In the genomic region with DNA sequence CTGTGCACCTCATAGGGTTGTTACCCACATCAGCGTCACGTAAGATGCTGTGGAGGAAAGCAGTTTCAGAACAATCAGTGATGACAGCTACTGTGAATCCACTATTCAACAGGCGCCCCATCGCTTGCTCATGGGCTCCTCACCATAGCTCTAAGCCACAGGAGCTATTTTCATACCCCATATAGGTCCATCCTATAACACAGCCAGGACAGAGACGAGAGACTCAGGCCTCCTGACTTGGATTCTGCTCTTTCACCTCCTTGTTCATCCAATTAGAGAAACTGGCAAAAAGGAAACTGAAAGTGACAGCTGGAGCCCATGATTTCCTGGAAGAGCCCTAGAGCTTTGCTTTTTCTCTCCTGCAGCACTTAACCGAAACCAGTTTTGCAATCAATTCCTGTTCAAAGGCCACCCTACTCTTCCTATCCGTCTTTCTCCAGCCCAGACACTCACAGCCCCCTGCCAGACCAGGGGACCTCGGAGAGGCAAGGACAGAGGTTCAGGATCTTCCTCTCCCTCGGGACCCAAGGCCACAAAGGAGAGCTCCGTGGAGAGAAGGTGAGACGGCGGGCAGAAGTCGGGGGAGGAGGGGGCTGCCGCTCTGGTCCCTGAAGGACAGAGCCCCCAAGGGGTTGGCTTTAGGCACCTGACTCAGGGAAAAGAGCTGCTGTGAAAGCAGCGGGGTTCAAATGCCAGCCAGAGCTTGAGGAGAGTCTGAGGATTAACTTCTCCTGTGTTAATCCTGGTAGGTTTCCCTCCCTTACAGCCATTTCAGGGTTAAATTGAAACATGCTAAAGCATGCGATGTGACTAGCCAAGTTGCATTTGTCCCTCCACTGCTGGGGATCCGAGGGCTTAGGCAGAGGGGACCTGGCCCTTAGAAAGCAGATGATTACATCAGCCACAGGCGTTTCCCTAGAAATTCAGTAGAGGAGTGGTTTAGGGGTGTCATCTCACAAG, we compare ENCODE assay signal across 1 cellular context.
TF ChIP-seq lines count a peak whose summit lies in the region.

A gene with protein sequence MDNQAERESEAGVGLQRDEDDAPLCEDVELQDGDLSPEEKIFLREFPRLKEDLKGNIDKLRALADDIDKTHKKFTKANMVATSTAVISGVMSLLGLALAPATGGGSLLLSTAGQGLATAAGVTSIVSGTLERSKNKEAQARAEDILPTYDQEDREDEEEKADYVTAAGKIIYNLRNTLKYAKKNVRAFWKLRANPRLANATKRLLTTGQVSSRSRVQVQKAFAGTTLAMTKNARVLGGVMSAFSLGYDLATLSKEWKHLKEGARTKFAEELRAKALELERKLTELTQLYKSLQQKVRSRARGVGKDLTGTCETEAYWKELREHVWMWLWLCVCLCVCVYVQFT (plus strand): TSS at position 381 of the 960 bp plus-strand sequence. CDS start 7,980 bp downstream, outside the sequence.

TF ChIP-seq in HepG2, 621 proteins besides CTCF, POLR2A, EP300 and RAD21 (continued from another document):
- 0 out of 2 replicates have a peak, but pooled peaks have one; percentile 39 for TF ChIP-seq PATZ1 (CRISPR knock-in tag; IDR thresholded peaks at IDR 0.05)
- TF ChIP-seq JARID2 (CRISPR knock-in tag; IDR thresholded peaks at IDR 0.05; ENCODE audit: insufficient replicate concordance): no peak
- no peak; the same call in 1 of the 2 replicates for TF ChIP-seq DNMT3B (CRISPR knock-in tag; conservative IDR thresholded peaks at IDR 0.05)
- TF ChIP-seq, protein P1, sequence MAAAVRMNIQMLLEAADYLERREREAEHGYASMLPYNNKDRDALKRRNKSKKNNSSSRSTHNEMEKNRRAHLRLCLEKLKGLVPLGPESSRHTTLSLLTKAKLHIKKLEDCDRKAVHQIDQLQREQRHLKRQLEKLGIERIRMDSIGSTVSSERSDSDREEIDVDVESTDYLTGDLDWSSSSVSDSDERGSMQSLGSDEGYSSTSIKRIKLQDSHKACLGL (CRISPR knock-in tag; IDR thresholded peaks at IDR 0.05): no peak
- peak; percentile 100 for TF ChIP-seq IRF2 (CRISPR knock-in tag; IDR thresholded peaks at IDR 0.05)
- peak in 1 of 2 experiments; percentile 46; a peak in 3 of 4 replicates for TF ChIP-seq HMGXB4 (CRISPR knock-in tag; IDR thresholded peaks at IDR 0.05; ENCODE audit: borderline replicate concordance in 1 of 2, low read depth in 1 of 2)
- no peak for TF ChIP-seq NFYB (CRISPR knock-in tag; IDR thresholded peaks at IDR 0.05)
- peak; percentile 80 for TF ChIP-seq ZNF501 (CRISPR knock-in tag; IDR thresholded peaks at IDR 0.05)
- TF ChIP-seq ZNF34 (CRISPR knock-in tag; IDR thresholded peaks at IDR 0.05; ENCODE audit: borderline replicate concordance): no peak
- TF ChIP-seq MAF1 (CRISPR knock-in tag; IDR thresholded peaks at IDR 0.05; ENCODE audit: borderline replicate concordance): no peak
- TF ChIP-seq ZNF609 (CRISPR knock-in tag; IDR thresholded peaks at IDR 0.05; ENCODE audit: borderline replicate concordance): no peak
- no peak; the same call in 1 of the 2 replicates for TF ChIP-seq KDM4B (CRISPR knock-in tag; IDR thresholded peaks at IDR 0.05)
- no peak for TF ChIP-seq ZNF180 (CRISPR knock-in tag; IDR thresholded peaks at IDR 0.05; ENCODE audit: borderline replicate concordance, low read depth)
- TF ChIP-seq ATF7 (IDR thresholded peaks at IDR 0.05): no peak
- TF ChIP-seq ATF7 (CRISPR knock-in tag; IDR thresholded peaks at IDR 0.05): no peak
- no peak for TF ChIP-seq TSC22D2 (CRISPR knock-in tag; IDR thresholded peaks at IDR 0.05; ENCODE audit: borderline replicate concordance)
- TF ChIP-seq ZNF354B (CRISPR knock-in tag; IDR thresholded peaks at IDR 0.05): no peak
- no peak for TF ChIP-seq ZNF790 (CRISPR knock-in tag; IDR thresholded peaks at IDR 0.05; ENCODE audit: borderline replicate concordance)
- no peak for TF ChIP-seq TOE1 (CRISPR knock-in tag; IDR thresholded peaks at IDR 0.05)
- TF ChIP-seq ZSCAN25 (CRISPR knock-in tag; IDR thresholded peaks at IDR 0.05): no peak
- TF ChIP-seq NFE2L2 (IDR thresholded peaks at IDR 0.05; ENCODE audit: low read length): no peak
- no peak for TF ChIP-seq ZNF121 (CRISPR knock-in tag; IDR thresholded peaks at IDR 0.05)
- TF ChIP-seq HIVEP1 (CRISPR knock-in tag; IDR thresholded peaks at IDR 0.05): peak; percentile 79
- no peak for TF ChIP-seq TBP (CRISPR knock-in tag; IDR thresholded peaks at IDR 0.05)
- no peak for TF ChIP-seq CHD4 (IDR thresholded peaks at IDR 0.05; ENCODE audit: borderline replicate concordance, low read length)
- 0 out of 2 replicates have a peak, but pooled peaks have one; percentile 47 for TF ChIP-seq ZNF335 (CRISPR knock-in tag; IDR thresholded peaks at IDR 0.05)
- TF ChIP-seq, protein P2, sequence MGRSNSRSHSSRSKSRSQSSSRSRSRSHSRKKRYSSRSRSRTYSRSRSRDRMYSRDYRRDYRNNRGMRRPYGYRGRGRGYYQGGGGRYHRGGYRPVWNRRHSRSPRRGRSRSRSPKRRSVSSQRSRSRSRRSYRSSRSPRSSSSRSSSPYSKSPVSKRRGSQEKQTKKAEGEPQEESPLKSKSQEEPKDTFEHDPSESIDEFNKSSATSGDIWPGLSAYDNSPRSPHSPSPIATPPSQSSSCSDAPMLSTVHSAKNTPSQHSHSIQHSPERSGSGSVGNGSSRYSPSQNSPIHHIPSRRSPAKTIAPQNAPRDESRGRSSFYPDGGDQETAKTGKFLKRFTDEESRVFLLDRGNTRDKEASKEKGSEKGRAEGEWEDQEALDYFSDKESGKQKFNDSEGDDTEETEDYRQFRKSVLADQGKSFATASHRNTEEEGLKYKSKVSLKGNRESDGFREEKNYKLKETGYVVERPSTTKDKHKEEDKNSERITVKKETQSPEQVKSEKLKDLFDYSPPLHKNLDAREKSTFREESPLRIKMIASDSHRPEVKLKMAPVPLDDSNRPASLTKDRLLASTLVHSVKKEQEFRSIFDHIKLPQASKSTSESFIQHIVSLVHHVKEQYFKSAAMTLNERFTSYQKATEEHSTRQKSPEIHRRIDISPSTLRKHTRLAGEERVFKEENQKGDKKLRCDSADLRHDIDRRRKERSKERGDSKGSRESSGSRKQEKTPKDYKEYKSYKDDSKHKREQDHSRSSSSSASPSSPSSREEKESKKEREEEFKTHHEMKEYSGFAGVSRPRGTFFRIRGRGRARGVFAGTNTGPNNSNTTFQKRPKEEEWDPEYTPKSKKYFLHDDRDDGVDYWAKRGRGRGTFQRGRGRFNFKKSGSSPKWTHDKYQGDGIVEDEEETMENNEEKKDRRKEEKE (IDR thresholded peaks at IDR 0.05): no peak
- no peak for TF ChIP-seq ONECUT2 (CRISPR knock-in tag; IDR thresholded peaks at IDR 0.05)
- no peak for TF ChIP-seq ZIK1 (CRISPR knock-in tag; IDR thresholded peaks at IDR 0.05; ENCODE audit: borderline replicate concordance, low read depth)
